Comparison of ENCODE assay signal across 1 cellular context in genomic region chr11:64846998-64847666, GRCh38.
TF ChIP-seq lines count a peak whose summit lies in the region.

No MANE protein-coding gene starts in this region.

TF ChIP-seq in HepG2, 621 proteins besides CTCF, POLR2A, EP300 and RAD21 (continued from another document and continues in another):
- TF ChIP-seq THAP9 (CRISPR knock-in tag; IDR thresholded peaks at IDR 0.05; ENCODE audit: borderline replicate concordance) (no peak), NFE2L2 (IDR thresholded peaks at IDR 0.05; ENCODE audit: low read length) (no peak), ZMYM4 (CRISPR knock-in tag; IDR thresholded peaks at IDR 0.05) (peak; percentile 48; the same call in 1 of the 2 replicates), TARDBP (CRISPR knock-in tag; IDR thresholded peaks at IDR 0.05) (no peak), KLF6 (CRISPR knock-in tag; IDR thresholded peaks at IDR 0.05) (0 out of 2 replicates have a peak, but pooled peaks have one; percentile 30), CSRNP2 (CRISPR knock-in tag; conservative IDR thresholded peaks at IDR 0.05; ENCODE audit: low read depth) (no peak), ZNF20 (CRISPR knock-in tag; IDR thresholded peaks at IDR 0.05) (no peak), CBFB (CRISPR knock-in tag; IDR thresholded peaks at IDR 0.05) (no peak; the same call in 1 of the 2 replicates), ZNF615 (CRISPR knock-in tag; IDR thresholded peaks at IDR 0.05; ENCODE audit: borderline replicate concordance) (no peak), ZNF441 (CRISPR knock-in tag; IDR thresholded peaks at IDR 0.05; ENCODE audit: borderline replicate concordance) (no peak; the same call in 1 of the 2 replicates), ZNF891 (CRISPR knock-in tag; IDR thresholded peaks at IDR 0.05) (peak; percentile 67; the same call in 1 of the 2 replicates), CCAR2 (optimal IDR thresholded peaks at IDR 0.05; ENCODE audit: low read depth, low read length) (no peak), MLLT10 (CRISPR knock-in tag; IDR thresholded peaks at IDR 0.05) (no peak), ZNF772 (CRISPR knock-in tag; IDR thresholded peaks at IDR 0.05) (no peak), ZFX (CRISPR knock-in tag; IDR thresholded peaks at IDR 0.05; ENCODE audit: low read depth) (peak; percentile 46; the same call in 1 of the 2 replicates), ZNF781 (CRISPR knock-in tag; IDR thresholded peaks at IDR 0.05; ENCODE audit: borderline replicate concordance, not compliant biosample characterization) (peak; percentile 82), ZSCAN9 (CRISPR knock-in tag; IDR thresholded peaks at IDR 0.05; ENCODE audit: borderline replicate concordance) (no peak), ZNF281 (CRISPR knock-in tag; IDR thresholded peaks at IDR 0.05; ENCODE audit: borderline replicate concordance) (peak; percentile 33; the same call in 1 of the 2 replicates), DMTF1 (CRISPR knock-in tag; IDR thresholded peaks at IDR 0.05) (no peak), NPAS2 (CRISPR knock-in tag; IDR thresholded peaks at IDR 0.05; ENCODE audit: borderline replicate concordance) (no peak), ZNF446 (CRISPR knock-in tag; IDR thresholded peaks at IDR 0.05) (no peak), HOXA3 (CRISPR knock-in tag; IDR thresholded peaks at IDR 0.05) (peak; percentile 45; the same call in 1 of the 2 replicates), KDM1A (CRISPR knock-in tag; IDR thresholded peaks at IDR 0.05) (peak; percentile 37; the same call in 1 of the 2 replicates), ZNF234 (CRISPR knock-in tag; conservative IDR thresholded peaks at IDR 0.05) (no peak), ZNF775 (CRISPR knock-in tag; IDR thresholded peaks at IDR 0.05; ENCODE audit: borderline replicate concordance) (no peak), SNRNP70 (IDR thresholded peaks at IDR 0.05; ENCODE audit: low read depth, low read length) (no peak), MNT (IDR thresholded peaks at IDR 0.05) (no peak), MYC (CRISPR knock-in tag; IDR thresholded peaks at IDR 0.05; ENCODE audit: borderline replicate concordance) (peak; percentile 36; the same call in 1 of the 2 replicates), MYPOP (CRISPR knock-in tag; IDR thresholded peaks at IDR 0.05) (no peak), KLF15 (CRISPR knock-in tag; IDR thresholded peaks at IDR 0.05; ENCODE audit: borderline replicate concordance) (no peak), ZNF577 (CRISPR knock-in tag; IDR thresholded peaks at IDR 0.05; ENCODE audit: borderline replicate concordance, low read depth) (no peak), ZNF773 (CRISPR knock-in tag; IDR thresholded peaks at IDR 0.05; ENCODE audit: borderline replicate concordance) (no peak), NKX3-1 (CRISPR knock-in tag; IDR thresholded peaks at IDR 0.05) (no peak), ZFP37 (CRISPR knock-in tag; IDR thresholded peaks at IDR 0.05; ENCODE audit: borderline replicate concordance) (no peak), NFKBIZ (CRISPR knock-in tag; IDR thresholded peaks at IDR 0.05) (no peak), ZNF253 (CRISPR knock-in tag; IDR thresholded peaks at IDR 0.05; ENCODE audit: borderline replicate concordance) (no peak), ZNF841 (CRISPR knock-in tag; IDR thresholded peaks at IDR 0.05; ENCODE audit: borderline replicate concordance) (no peak), ZNF12 (CRISPR knock-in tag; IDR thresholded peaks at IDR 0.05) (no peak), PHF5A (CRISPR knock-in tag; IDR thresholded peaks at IDR 0.05; ENCODE audit: low read depth, unreplicated experiment) (no peak), RXRB (CRISPR knock-in tag; IDR thresholded peaks at IDR 0.05; ENCODE audit: borderline replicate concordance) (peak; percentile 54; the same call in 1 of the 2 replicates), CENPBD1 (CRISPR knock-in tag; IDR thresholded peaks at IDR 0.05; ENCODE audit: borderline replicate concordance, low read depth) (no peak), ZNF562 (CRISPR knock-in tag; IDR thresholded peaks at IDR 0.05; ENCODE audit: borderline replicate concordance) (no peak), HMG20B (CRISPR knock-in tag; conservative IDR thresholded peaks at IDR 0.05) (no peak), HDAC1 (CRISPR knock-in tag; IDR thresholded peaks at IDR 0.05) (no peak), ZC3H4 (CRISPR knock-in tag; IDR thresholded peaks at IDR 0.05; ENCODE audit: borderline replicate concordance) (no peak), KMT2B (CRISPR knock-in tag; IDR thresholded peaks at IDR 0.05) (peak; percentile 48; the same call in 1 of the 2 replicates), SMC3 (IDR thresholded peaks at IDR 0.05; ENCODE audit: low read length) (peak; percentile 62; the same call in 1 of the 2 replicates), ZFP41 (CRISPR knock-in tag; IDR thresholded peaks at IDR 0.05; ENCODE audit: borderline replicate concordance) (no peak), ZNF605 (CRISPR knock-in tag; IDR thresholded peaks at IDR 0.05) (0 out of 2 replicates have a peak, but pooled peaks have one; percentile 41), ZNF317 (CRISPR knock-in tag; IDR thresholded peaks at IDR 0.05) (no peak), ZBTB1 (CRISPR knock-in tag; IDR thresholded peaks at IDR 0.05; ENCODE audit: borderline replicate concordance) (no peak), HES4 (CRISPR knock-in tag; IDR thresholded peaks at IDR 0.05; ENCODE audit: borderline replicate concordance) (no peak), ELF4 (CRISPR knock-in tag; IDR thresholded peaks at IDR 0.05; ENCODE audit: borderline replicate concordance) (no peak), ARNTL (CRISPR knock-in tag; IDR thresholded peaks at IDR 0.05) (no peak), SNAPC5 (CRISPR knock-in tag; IDR thresholded peaks at IDR 0.05; ENCODE audit: borderline replicate concordance) (no peak), ERF (CRISPR knock-in tag; IDR thresholded peaks at IDR 0.05) (peak; percentile 89), TFAP4 (IDR thresholded peaks at IDR 0.05; ENCODE audit: borderline replicate concordance, low read depth) (no peak; the same call in 1 of the 2 replicates)
